ENCODE assay signal across 20 cellular contexts in the genomic region with DNA sequence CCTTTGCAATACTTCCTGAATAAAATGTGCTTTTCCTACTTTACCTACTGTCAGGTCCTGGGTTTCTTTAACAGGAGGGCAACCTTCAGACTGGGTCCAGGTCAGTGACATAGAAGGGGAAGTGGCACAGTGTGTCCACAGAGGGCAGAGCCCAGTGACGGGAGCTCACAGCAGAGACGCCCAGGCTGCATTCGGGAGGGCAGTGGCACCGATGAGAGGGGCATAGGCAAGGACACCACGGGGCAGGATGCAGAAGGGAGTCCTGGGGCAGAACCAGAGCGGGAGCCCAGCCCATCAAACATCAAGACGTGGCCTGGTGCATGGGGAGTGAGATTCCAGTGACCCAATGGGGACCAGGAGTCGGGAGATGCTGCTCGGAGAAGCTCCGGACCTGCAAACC.
"Had no signal": no experiment of that assay in that cellular context is flagged by ENCODE, and none has a peak within 500 bp of the region (broad histone marks: within the 10 kb centered on the region; RNA-seq: fewer than 3 reads in every experiment).

No MANE protein-coding gene starts in this region.

- H3K27me3 Mint-ChIP-seq: stimulated activated naive B cell treated with anti-CD40 and anti-IgM and Interleukin-4, amounts not matched to agents 10 μg/mL and 1 μg/mL and 100 μg/mL, for 72 hours had no signal

- ATAC-seq: left colon; left ventricle myocardium superior; lower lobe of right lung; natural killer cell; pancreas; stimulated activated naive B cell treated with anti-CD40 and anti-IgM and Interleukin-4, amounts not matched to agents 10 μg/mL and 1 μg/mL and 100 μg/mL, for 72 hours had no signal

- DNase-seq: dorsolateral prefrontal cortex; effector CD4-positive, alpha-beta T cell; hypothalamus; immature natural killer cell; islet precursor cell; kidney glomerular epithelial cell; left colon; left ventricle myocardium superior; lower lobe of right lung; natural killer cell; occipital lobe; pancreas; retina; small intestine; stimulated activated CD4-positive, alpha-beta T cell treated with anti-CD3 and anti-CD28 coated beads, Interleukin-15, amount 100 ng/mL, for 24 hours; stimulated activated CD4-positive, alpha-beta T cell treated with anti-CD3 and anti-CD28 coated beads, Interleukin-2, amount 100 ng/mL, for 48 hours; stimulated activated naive B cell treated with anti-CD40 and anti-IgM and Interleukin-4, amounts not matched to agents 10 μg/mL and 1 μg/mL and 100 μg/mL, for 72 hours; stomach; thyroid gland; trophoblast cell had no signal

- H3K4me3 Mint-ChIP-seq: immature natural killer cell; natural killer cell; stimulated activated naive B cell treated with anti-CD40 and anti-IgM and Interleukin-4, amounts not matched to agents 10 μg/mL and 1 μg/mL and 100 μg/mL, for 72 hours had no signal

- H3K9me3 Mint-ChIP-seq: natural killer cell had no signal

- H3K36me3 Mint-ChIP-seq: natural killer cell had no signal

- H3K27ac Mint-ChIP-seq: natural killer cell; stimulated activated naive B cell treated with anti-CD40 and anti-IgM and Interleukin-4, amounts not matched to agents 10 μg/mL and 1 μg/mL and 100 μg/mL, for 72 hours had no signal
